Comparison of ENCODE assay signal across 14 cellular contexts in genomic region chr19:16141043-16141442, GRCh38. TPM values are rescaled to one million over a fixed set of nuclear protein-coding genes. Genes with fewer than 3 reads are reported as not detected.
DNase-seq lines count a peak whose midpoint lies in the region; TF ChIP-seq lines count a peak whose summit lies in the region.
"Had no signal": no experiment of that assay in that cellular context is flagged by ENCODE, and none has a peak within 500 bp of the region (broad histone marks: within the 10 kb centered on the region; RNA-seq: fewer than 3 reads in every experiment).

No MANE protein-coding gene starts in this region.

- no peaks in the 10 kb centered on the region for H3K9me3 Mint-ChIP-seq in dendritic cell treated with granulocyte-macrophage colony-stimulating factor and Interleukin-4, amounts not matched to agents 40 ng/mL and 50 ng/mL, for 4 days
- H3K9me3 Mint-ChIP-seq: H9 had no signal

- POLR2A ChIA-PET in GM10248 (lab: Yijun Ruan, JAX) = no interaction called here

- peak overlapping the region; percentile 73 for H3K27ac Mint-ChIP-seq in dendritic cell treated with granulocyte-macrophage colony-stimulating factor and Interleukin-4, amounts not matched to agents 40 ng/mL and 50 ng/mL, for 4 days

- peaks cover 12% of the 10 kb centered on the region for H3K36me3 Mint-ChIP-seq in dendritic cell treated with granulocyte-macrophage colony-stimulating factor and Interleukin-4, amounts not matched to agents 40 ng/mL and 50 ng/mL, for 4 days (ENCODE audit: low read depth)

- TF ChIP-seq CTCF in GM10248 (IDR thresholded peaks at IDR 0.05; ENCODE audit: control extremely low read depth, extremely low read depth, low read depth, missing control alignments) = no peak
- TF ChIP-seq CTCF in GM20000 (IDR thresholded peaks at IDR 0.05; ENCODE audit: extremely low read depth, missing control alignments) = no peak

- CTCF ChIA-PET in GM10248 (lab: Yijun Ruan, JAX) = interaction anchor here (0.7 to 1.8 kb wide), 6 partner anchors 14 to 69 kb away, joined by 3 to 4 read pairs (median 3); no protein-coding TSS in a partner anchor

- peak; percentile 65 for DNase-seq in GM10248 (ENCODE audit: extremely low spot score)
- peak; percentile 65 for DNase-seq in GM20000 (ENCODE audit: low spot score)
- peak; percentile 93 for DNase-seq in NAMALWA (ENCODE audit: low spot score)
- no peak for DNase-seq in activated gamma-delta T cell (lab: John Stamatoyannopoulos, UW)
- no peak for DNase-seq in iPS-NIHi11 (ENCODE audit: low spot score)
- DNase-seq in cerebellum (ENCODE audit: low spot score) = no peak
- no peak for DNase-seq in NCI-H187 treated with DMSO at 0.1 percent for 48 hours (lab: John Stamatoyannopoulos, UW)
- DNase-seq: foreskin fibroblast, H9, lower lobe of right lung, right lobe of liver had no signal

- intact Hi-C loops in dendritic cell treated with granulocyte-macrophage colony-stimulating factor and Interleukin-4, amounts not matched to agents 40 ng/mL and 50 ng/mL, for 4 days (cut with micrococcal nuclease) = loop anchor here (5.0 kb wide), 1 partner anchor 46 kb away; the partner anchor contains the start of gene FAM32A

- H3K4me3 Mint-ChIP-seq in dendritic cell treated with granulocyte-macrophage colony-stimulating factor and Interleukin-4, amounts not matched to agents 40 ng/mL and 50 ng/mL, for 4 days = no peak overlapping the region
- H3K4me3 Mint-ChIP-seq: H9 had no signal

- H3K4me1 Mint-ChIP-seq in dendritic cell treated with granulocyte-macrophage colony-stimulating factor and Interleukin-4, amounts not matched to agents 40 ng/mL and 50 ng/mL, for 4 days (ENCODE audit: low read depth) = peaks cover 72% of the 10 kb centered on the region

- H3K27me3 Mint-ChIP-seq in dendritic cell treated with granulocyte-macrophage colony-stimulating factor and Interleukin-4, amounts not matched to agents 40 ng/mL and 50 ng/mL, for 4 days = no peaks in the 10 kb centered on the region

RNA-seq across cellular contexts. Expression of gene HSH2D, which starts 2.4 kb away (rescaled TPM):
- not detected for total RNA-seq in cerebellum

RNA-seq across cellular contexts. Expression of gene RAB8A, which starts 29.4 kb away (rescaled TPM):
- total RNA-seq in cerebellum = 36.9 TPM

RNA-seq across cellular contexts. Expression of gene CIB3, which starts 32.3 kb away (rescaled TPM):
- total RNA-seq in cerebellum = not detected
- total RNA-seq: activated CD8-positive, alpha-beta memory T cell treated with anti-CD3 and anti-CD28 coated beads for 36 hours; cardiac septum; H9; lower lobe of right lung; right lobe of liver had no signal

RNA-seq across cellular contexts. Expression of gene FAM32A, which starts 44.2 kb away (rescaled TPM):
- 70.4 TPM for total RNA-seq in cerebellum

RNA-seq across cellular contexts. Expression of gene AP1M1, which starts 56.7 kb away (rescaled TPM):
- total RNA-seq in cerebellum = 29.9 TPM

Comparison
In these comparisons a context has a peak if more than half of its experiments do, and no peak if none do; other contexts are left out.
1. DNase-seq: peak in GM10248 (single experiment), GM20000 (single experiment) and NAMALWA (single experiment); none in activated gamma-delta T cell (single experiment), iPS-NIHi11 (single experiment), cerebellum (single experiment) and NCI-H187 treated with DMSO at 0.1 percent for 48 hours (single experiment).